In genomic region chr10:99732033-99732912, GRCh38 we compare ENCODE assay signal across 1 cellular context.
TF ChIP-seq lines count a peak whose summit lies in the region.

Gene COX15, minus strand, starts transcription at chr10:99732127. Its CDS starts 78 bp downstream, at chr10:99732049.
Gene CUTC, plus strand, starts transcription at chr10:99732234. Its CDS starts 115 bp downstream, at chr10:99732349.

TF ChIP-seq in HepG2, 621 proteins besides CTCF, POLR2A, EP300 and RAD21 (continued from another document and continues in another):
- no peak for TF ChIP-seq SNAPC5 (CRISPR knock-in tag; IDR thresholded peaks at IDR 0.05; ENCODE audit: borderline replicate concordance)
- peak; percentile 22 for TF ChIP-seq NCOA2 (CRISPR knock-in tag; IDR thresholded peaks at IDR 0.05)
- TF ChIP-seq ZNF33A (CRISPR knock-in tag; IDR thresholded peaks at IDR 0.05; ENCODE audit: borderline replicate concordance) = peak; percentile 66; the same call in 1 of the 2 replicates
- TF ChIP-seq ZMAT5 (CRISPR knock-in tag; IDR thresholded peaks at IDR 0.05; ENCODE audit: borderline replicate concordance, low read depth) = no peak
- TF ChIP-seq TBL1XR1 (IDR thresholded peaks at IDR 0.05; ENCODE audit: borderline replicate concordance, low read length, partially characterized antibody) = no peak
- TF ChIP-seq ZNF605 (CRISPR knock-in tag; IDR thresholded peaks at IDR 0.05) = no peak; the same call in 1 of the 2 replicates
- no peak; the same call in 1 of the 2 replicates for TF ChIP-seq SP140L (CRISPR knock-in tag; IDR thresholded peaks at IDR 0.05; ENCODE audit: borderline replicate concordance)
- TF ChIP-seq ZNF484 (CRISPR knock-in tag; IDR thresholded peaks at IDR 0.05; ENCODE audit: borderline replicate concordance, low read depth) = no peak
- TF ChIP-seq ZNF670 (CRISPR knock-in tag; IDR thresholded peaks at IDR 0.05; ENCODE audit: borderline replicate concordance) = peak; percentile 61; the same call in 1 of the 2 replicates
- peak; percentile 39; the same call in 1 of the 2 replicates for TF ChIP-seq GATAD2A (CRISPR knock-in tag; IDR thresholded peaks at IDR 0.05)
- TF ChIP-seq AGO1 (IDR thresholded peaks at IDR 0.05; ENCODE audit: low read depth, low read length, poor library complexity, severe bottlenecking) = peak; percentile 37
- no peak for TF ChIP-seq RELA (CRISPR knock-in tag; IDR thresholded peaks at IDR 0.05)
- peak; percentile 10; the same call in 1 of the 2 replicates for TF ChIP-seq GATA4 (IDR thresholded peaks at IDR 0.05; ENCODE audit: borderline replicate concordance, low read depth)
- TF ChIP-seq ZNF569 (CRISPR knock-in tag; IDR thresholded peaks at IDR 0.05; ENCODE audit: borderline replicate concordance) = 0 out of 2 replicates have a peak, but pooled peaks have one; percentile 75
- TF ChIP-seq, protein P1, sequence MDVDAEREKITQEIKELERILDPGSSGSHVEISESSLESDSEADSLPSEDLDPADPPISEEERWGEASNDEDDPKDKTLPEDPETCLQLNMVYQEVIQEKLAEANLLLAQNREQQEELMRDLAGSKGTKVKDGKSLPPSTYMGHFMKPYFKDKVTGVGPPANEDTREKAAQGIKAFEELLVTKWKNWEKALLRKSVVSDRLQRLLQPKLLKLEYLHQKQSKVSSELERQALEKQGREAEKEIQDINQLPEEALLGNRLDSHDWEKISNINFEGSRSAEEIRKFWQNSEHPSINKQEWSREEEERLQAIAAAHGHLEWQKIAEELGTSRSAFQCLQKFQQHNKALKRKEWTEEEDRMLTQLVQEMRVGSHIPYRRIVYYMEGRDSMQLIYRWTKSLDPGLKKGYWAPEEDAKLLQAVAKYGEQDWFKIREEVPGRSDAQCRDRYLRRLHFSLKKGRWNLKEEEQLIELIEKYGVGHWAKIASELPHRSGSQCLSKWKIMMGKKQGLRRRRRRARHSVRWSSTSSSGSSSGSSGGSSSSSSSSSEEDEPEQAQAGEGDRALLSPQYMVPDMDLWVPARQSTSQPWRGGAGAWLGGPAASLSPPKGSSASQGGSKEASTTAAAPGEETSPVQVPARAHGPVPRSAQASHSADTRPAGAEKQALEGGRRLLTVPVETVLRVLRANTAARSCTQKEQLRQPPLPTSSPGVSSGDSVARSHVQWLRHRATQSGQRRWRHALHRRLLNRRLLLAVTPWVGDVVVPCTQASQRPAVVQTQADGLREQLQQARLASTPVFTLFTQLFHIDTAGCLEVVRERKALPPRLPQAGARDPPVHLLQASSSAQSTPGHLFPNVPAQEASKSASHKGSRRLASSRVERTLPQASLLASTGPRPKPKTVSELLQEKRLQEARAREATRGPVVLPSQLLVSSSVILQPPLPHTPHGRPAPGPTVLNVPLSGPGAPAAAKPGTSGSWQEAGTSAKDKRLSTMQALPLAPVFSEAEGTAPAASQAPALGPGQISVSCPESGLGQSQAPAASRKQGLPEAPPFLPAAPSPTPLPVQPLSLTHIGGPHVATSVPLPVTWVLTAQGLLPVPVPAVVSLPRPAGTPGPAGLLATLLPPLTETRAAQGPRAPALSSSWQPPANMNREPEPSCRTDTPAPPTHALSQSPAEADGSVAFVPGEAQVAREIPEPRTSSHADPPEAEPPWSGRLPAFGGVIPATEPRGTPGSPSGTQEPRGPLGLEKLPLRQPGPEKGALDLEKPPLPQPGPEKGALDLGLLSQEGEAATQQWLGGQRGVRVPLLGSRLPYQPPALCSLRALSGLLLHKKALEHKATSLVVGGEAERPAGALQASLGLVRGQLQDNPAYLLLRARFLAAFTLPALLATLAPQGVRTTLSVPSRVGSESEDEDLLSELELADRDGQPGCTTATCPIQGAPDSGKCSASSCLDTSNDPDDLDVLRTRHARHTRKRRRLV (CRISPR knock-in tag; IDR thresholded peaks at IDR 0.05) = no peak
- peak; percentile 81 for TF ChIP-seq FOXK1 (CRISPR knock-in tag; IDR thresholded peaks at IDR 0.05; ENCODE audit: borderline replicate concordance, low read depth)
- TF ChIP-seq ZNF816 (CRISPR knock-in tag; IDR thresholded peaks at IDR 0.05; ENCODE audit: borderline replicate concordance) = peak; percentile 86; the same call in 1 of the 2 replicates
- TF ChIP-seq ZNF256 (CRISPR knock-in tag; conservative IDR thresholded peaks at IDR 0.05) = no peak; the same call in 1 of the 2 replicates
- TF ChIP-seq PHF20 (CRISPR knock-in tag; IDR thresholded peaks at IDR 0.05) = peak; percentile 91
- TF ChIP-seq ATRX (CRISPR knock-in tag; IDR thresholded peaks at IDR 0.05; ENCODE audit: borderline replicate concordance) = no peak
- TF ChIP-seq MTA1 (CRISPR knock-in tag; IDR thresholded peaks at IDR 0.05; ENCODE audit: borderline replicate concordance) = peak; percentile 7; the same call in 1 of the 2 replicates
- TF ChIP-seq RARA (CRISPR knock-in tag; IDR thresholded peaks at IDR 0.05) = 0 out of 2 replicates have a peak, but pooled peaks have one; percentile 9
- TF ChIP-seq, protein P2, sequence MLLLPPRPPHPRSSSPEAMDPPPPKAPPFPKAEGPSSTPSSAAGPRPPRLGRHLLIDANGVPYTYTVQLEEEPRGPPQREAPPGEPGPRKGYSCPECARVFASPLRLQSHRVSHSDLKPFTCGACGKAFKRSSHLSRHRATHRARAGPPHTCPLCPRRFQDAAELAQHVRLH (CRISPR knock-in tag; IDR thresholded peaks at IDR 0.05; ENCODE audit: borderline replicate concordance, low read depth) = peak; percentile 40
- TF ChIP-seq, protein P3, sequence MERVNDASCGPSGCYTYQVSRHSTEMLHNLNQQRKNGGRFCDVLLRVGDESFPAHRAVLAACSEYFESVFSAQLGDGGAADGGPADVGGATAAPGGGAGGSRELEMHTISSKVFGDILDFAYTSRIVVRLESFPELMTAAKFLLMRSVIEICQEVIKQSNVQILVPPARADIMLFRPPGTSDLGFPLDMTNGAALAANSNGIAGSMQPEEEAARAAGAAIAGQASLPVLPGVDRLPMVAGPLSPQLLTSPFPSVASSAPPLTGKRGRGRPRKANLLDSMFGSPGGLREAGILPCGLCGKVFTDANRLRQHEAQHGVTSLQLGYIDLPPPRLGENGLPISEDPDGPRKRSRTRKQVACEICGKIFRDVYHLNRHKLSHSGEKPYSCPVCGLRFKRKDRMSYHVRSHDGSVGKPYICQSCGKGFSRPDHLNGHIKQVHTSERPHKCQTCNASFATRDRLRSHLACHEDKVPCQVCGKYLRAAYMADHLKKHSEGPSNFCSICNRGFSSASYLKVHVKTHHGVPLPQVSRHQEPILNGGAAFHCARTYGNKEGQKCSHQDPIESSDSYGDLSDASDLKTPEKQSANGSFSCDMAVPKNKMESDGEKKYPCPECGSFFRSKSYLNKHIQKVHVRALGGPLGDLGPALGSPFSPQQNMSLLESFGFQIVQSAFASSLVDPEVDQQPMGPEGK (CRISPR knock-in tag; IDR thresholded peaks at IDR 0.05) = peak; percentile 35; the same call in 1 of the 2 replicates
- 0 out of 2 replicates have a peak, but pooled peaks have one; percentile 61 for TF ChIP-seq BCL3 (CRISPR knock-in tag; IDR thresholded peaks at IDR 0.05)
- TF ChIP-seq ZNF407 (CRISPR knock-in tag; IDR thresholded peaks at IDR 0.05; ENCODE audit: not compliant biosample characterization) = peak; percentile 33
- TF ChIP-seq ELF4 (CRISPR knock-in tag; IDR thresholded peaks at IDR 0.05; ENCODE audit: borderline replicate concordance) = no peak; the same call in 1 of the 2 replicates
- TF ChIP-seq PBX3 (CRISPR knock-in tag; IDR thresholded peaks at IDR 0.05; ENCODE audit: borderline replicate concordance) = 0 out of 2 replicates have a peak, but pooled peaks have one; percentile 47
- peak; percentile 85; the same call in 1 of the 2 replicates for TF ChIP-seq ZNF557 (CRISPR knock-in tag; IDR thresholded peaks at IDR 0.05)
- TF ChIP-seq ZNF556 (CRISPR knock-in tag; IDR thresholded peaks at IDR 0.05; ENCODE audit: borderline replicate concordance) = peak; percentile 86; the same call in 1 of the 2 replicates
- no peak for TF ChIP-seq ZNF225 (CRISPR knock-in tag; IDR thresholded peaks at IDR 0.05)
- TF ChIP-seq ZNF644 (CRISPR knock-in tag; IDR thresholded peaks at IDR 0.05; ENCODE audit: low read depth) = 0 out of 2 replicates have a peak, but pooled peaks have one; percentile 44
- TF ChIP-seq, protein P4, sequence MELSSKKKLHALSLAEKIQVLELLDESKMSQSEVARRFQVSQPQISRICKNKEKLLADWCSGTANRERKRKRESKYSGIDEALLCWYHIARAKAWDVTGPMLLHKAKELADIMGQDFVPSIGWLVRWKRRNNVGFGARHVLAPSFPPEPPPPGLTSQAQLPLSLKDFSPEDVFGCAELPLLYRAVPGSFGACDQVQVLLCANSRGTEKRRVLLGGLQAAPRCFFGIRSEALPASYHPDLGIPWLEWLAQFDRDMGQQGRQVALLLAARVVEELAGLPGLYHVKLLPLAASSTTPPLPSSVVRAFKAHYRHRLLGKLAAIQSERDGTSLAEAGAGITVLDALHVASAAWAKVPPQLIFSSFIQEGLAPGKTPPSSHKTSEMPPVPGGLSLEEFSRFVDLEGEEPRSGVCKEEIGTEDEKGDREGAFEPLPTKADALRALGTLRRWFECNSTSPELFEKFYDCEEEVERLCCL (CRISPR knock-in tag; IDR thresholded peaks at IDR 0.05; ENCODE audit: borderline replicate concordance) = no peak; the same call in 1 of the 2 replicates
- no peak for TF ChIP-seq SIX4 (CRISPR knock-in tag; IDR thresholded peaks at IDR 0.05)
- TF ChIP-seq ESRRA (CRISPR knock-in tag; IDR thresholded peaks at IDR 0.05; ENCODE audit: low read depth) = peak; percentile 33; the same call in 1 of the 2 replicates
